In the genomic region with DNA sequence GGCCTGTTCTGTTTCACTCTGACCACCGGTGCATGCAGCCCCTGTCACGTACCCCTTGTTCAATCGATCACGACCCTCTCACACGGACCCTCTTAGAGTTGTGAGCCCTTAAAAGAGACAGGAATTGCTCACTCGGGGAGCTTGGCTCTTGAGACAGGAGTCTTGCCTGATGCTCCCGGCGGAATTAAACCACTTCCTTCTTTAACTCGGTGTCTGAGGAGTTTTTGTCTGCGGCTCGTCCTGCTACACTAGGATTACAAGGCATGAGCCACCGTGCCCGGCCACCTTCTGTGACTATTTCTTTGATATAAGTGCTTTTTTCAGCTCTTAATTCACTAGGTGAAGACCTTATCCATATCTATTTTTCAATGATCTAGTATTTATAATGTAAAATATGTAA, we compare ENCODE assay signal across 1 cellular context.
TF ChIP-seq lines count a peak whose summit lies in the region.

No MANE protein-coding gene starts in this region.

TF ChIP-seq in WTC11, 78 proteins besides CTCF, POLR2A, EP300 and RAD21 (continued from another document):
- TF ChIP-seq, protein P1, sequence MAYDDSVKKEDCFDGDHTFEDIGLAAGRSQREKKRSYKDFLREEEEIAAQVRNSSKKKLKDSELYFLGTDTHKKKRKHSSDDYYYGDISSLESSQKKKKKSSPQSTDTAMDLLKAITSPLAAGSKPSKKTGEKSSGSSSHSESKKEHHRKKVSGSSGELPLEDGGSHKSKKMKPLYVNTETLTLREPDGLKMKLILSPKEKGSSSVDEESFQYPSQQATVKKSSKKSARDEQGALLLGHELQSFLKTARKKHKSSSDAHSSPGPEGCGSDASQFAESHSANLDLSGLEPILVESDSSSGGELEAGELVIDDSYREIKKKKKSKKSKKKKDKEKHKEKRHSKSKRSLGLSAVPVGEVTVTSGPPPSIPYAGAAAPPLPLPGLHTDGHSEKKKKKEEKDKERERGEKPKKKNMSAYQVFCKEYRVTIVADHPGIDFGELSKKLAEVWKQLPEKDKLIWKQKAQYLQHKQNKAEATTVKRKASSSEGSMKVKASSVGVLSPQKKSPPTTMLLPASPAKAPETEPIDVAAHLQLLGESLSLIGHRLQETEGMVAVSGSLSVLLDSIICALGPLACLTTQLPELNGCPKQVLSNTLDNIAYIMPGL (CRISPR knock-in tag; IDR thresholded peaks at IDR 0.05) = no peak
- TF ChIP-seq JUN (CRISPR knock-in tag; IDR thresholded peaks at IDR 0.05) (no peak), EMX1 (CRISPR knock-in tag; IDR thresholded peaks at IDR 0.05) (no peak), ETV6 (CRISPR knock-in tag; IDR thresholded peaks at IDR 0.05) (no peak), ZNF396 (CRISPR knock-in tag; IDR thresholded peaks at IDR 0.05; ENCODE audit: borderline replicate concordance) (no peak), ZNF416 (CRISPR knock-in tag; IDR thresholded peaks at IDR 0.05) (no peak), RORB (CRISPR knock-in tag; IDR thresholded peaks at IDR 0.05) (no peak)
- TF ChIP-seq, protein P2, sequence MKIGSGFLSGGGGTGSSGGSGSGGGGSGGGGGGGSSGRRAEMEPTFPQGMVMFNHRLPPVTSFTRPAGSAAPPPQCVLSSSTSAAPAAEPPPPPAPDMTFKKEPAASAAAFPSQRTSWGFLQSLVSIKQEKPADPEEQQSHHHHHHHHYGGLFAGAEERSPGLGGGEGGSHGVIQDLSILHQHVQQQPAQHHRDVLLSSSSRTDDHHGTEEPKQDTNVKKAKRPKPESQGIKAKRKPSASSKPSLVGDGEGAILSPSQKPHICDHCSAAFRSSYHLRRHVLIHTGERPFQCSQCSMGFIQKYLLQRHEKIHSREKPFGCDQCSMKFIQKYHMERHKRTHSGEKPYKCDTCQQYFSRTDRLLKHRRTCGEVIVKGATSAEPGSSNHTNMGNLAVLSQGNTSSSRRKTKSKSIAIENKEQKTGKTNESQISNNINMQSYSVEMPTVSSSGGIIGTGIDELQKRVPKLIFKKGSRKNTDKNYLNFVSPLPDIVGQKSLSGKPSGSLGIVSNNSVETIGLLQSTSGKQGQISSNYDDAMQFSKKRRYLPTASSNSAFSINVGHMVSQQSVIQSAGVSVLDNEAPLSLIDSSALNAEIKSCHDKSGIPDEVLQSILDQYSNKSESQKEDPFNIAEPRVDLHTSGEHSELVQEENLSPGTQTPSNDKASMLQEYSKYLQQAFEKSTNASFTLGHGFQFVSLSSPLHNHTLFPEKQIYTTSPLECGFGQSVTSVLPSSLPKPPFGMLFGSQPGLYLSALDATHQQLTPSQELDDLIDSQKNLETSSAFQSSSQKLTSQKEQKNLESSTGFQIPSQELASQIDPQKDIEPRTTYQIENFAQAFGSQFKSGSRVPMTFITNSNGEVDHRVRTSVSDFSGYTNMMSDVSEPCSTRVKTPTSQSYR (CRISPR knock-in tag; IDR thresholded peaks at IDR 0.05) = no peak
- TF ChIP-seq, protein P3, sequence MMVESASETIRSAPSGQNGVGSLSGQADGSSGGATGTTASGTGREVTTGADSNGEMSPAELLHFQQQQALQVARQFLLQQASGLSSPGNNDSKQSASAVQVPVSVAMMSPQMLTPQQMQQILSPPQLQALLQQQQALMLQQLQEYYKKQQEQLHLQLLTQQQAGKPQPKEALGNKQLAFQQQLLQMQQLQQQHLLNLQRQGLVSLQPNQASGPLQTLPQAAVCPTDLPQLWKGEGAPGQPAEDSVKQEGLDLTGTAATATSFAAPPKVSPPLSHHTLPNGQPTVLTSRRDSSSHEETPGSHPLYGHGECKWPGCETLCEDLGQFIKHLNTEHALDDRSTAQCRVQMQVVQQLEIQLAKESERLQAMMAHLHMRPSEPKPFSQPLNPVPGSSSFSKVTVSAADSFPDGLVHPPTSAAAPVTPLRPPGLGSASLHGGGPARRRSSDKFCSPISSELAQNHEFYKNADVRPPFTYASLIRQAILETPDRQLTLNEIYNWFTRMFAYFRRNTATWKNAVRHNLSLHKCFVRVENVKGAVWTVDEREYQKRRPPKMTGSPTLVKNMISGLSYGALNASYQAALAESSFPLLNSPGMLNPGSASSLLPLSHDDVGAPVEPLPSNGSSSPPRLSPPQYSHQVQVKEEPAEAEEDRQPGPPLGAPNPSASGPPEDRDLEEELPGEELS (CRISPR knock-in tag; IDR thresholded peaks at IDR 0.05) = no peak
